17 cellular contexts compared by ENCODE assay signal in the genomic region with DNA sequence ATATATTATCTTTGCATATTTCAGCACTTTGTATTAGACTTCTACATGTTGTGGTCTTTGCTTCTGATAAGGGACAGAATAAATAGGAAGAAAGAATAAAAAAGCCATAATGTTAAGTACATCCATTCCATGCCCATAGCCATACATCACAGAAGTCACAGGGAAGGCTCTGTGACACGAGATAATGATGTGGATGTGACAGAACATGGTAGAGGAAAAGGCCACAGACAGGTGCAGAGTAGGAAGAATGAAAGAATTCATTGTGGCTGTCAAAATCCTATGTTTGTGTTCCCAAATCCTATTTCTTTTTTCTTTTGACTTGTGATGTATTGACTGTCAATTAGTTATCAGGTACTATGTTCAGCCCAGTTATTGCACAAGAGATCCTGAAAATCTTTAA. TPM values are rescaled to one million over a fixed set of nuclear protein-coding genes. Genes with fewer than 3 reads are reported as not detected.
DNase-seq lines count a peak whose midpoint lies in the region; ATAC-seq, FAIRE-seq and TF ChIP-seq lines count a peak whose summit lies in the region.
"Had no signal": no experiment of that assay in that cellular context is flagged by ENCODE, and none has a peak within 500 bp of the region (broad histone marks: within the 10 kb centered on the region; RNA-seq: fewer than 3 reads in every experiment).

No MANE protein-coding gene starts in this region.

- H3K27ac Mint-ChIP-seq in activated T-helper 2 cell treated with anti-CD3 and anti-CD28 coated beads, Interferon-gamma antibody, Interleukin-2, Interleukin-4, amounts not matched to agents 10 μg/mL and 5 μg/mL and 100 μg/mL, durations not matched to agents 14 hours and 24 hours and 36 hours: no peak overlapping the region
- H3K27ac Mint-ChIP-seq: B cell; CD4-positive, alpha-beta T cell had no signal

- H2BK120ac ChIP-seq in IMR-90 (ENCODE audit: low read depth, low read length): no peak overlapping the region

- no peak overlapping the region for H2AK9ac ChIP-seq in IMR-90 (replicated peaks; ENCODE audit: low read depth, low read length, poor library complexity)

- H2AFZ ChIP-seq in IMR-90 (replicated peaks; ENCODE audit: low read length, poor library complexity) (no peak overlapping the region), OCI-LY7 (ENCODE audit: low read length) (no peak overlapping the region)
- H2AFZ ChIP-seq: GM23248 had no signal

- WGBS in IMR-90 (ENCODE audit: extremely low coverage in 2 of 2, insufficient read length in 1 of 2), 2 experiments: no CpG with 5 or more reads among the region's 1 CpG
- WGBS in pancreas, 2 donors: 50 to 81% methylated on average over 1 of the region's 1 CpG

- H3K4me2 ChIP-seq in IMR-90 (ENCODE audit: low read depth, low read length): no peak overlapping the region
- H3K4me2 ChIP-seq in OCI-LY7 (ENCODE audit: low read length): peak overlapping the region; percentile 37; the same call in 1 of the 2 replicates

- no peak overlapping the region for H3K4me3 Mint-ChIP-seq in activated T-helper 2 cell treated with anti-CD3 and anti-CD28 coated beads, Interferon-gamma antibody, Interleukin-2, Interleukin-4, amounts not matched to agents 10 μg/mL and 5 μg/mL and 100 μg/mL, durations not matched to agents 14 hours and 24 hours and 36 hours (ENCODE audit: low read depth)
- H3K4me3 Mint-ChIP-seq: B cell; CD4-positive, alpha-beta T cell had no signal

- no peak overlapping the region for H3K4ac ChIP-seq in IMR-90 (ENCODE audit: low read depth, low read length)

- in situ Hi-C loops in IMR-90 (cut with MboI; ENCODE audit: low sequenced_read_pairs): no loop called here

- POLR2A ChIA-PET in IMR-90 (lab: Charles Lee; ENCODE audit: unreplicated experiment): no interaction called here
- POLR2A ChIA-PET in OCI-LY7 (lab: Charles Lee): no interaction called here

- no peak overlapping the region for H3K27ac ChIP-seq in IMR-90 (ENCODE audit: insufficient read depth, low read length)
- H3K27ac ChIP-seq in OCI-LY7 (ENCODE audit: low read depth, low read length, poor library complexity, severe bottlenecking): no peak overlapping the region
- no peak overlapping the region for H3K27ac ChIP-seq in substantia nigra (ENCODE audit: low read depth, low read length, poor library complexity, severe bottlenecking)
- no peak overlapping the region for H3K27ac ChIP-seq in pancreas
- H3K27ac ChIP-seq: GM23248 had no signal

- no TSS peak for BruUV-seq in IMR-90 (replicated peaks; lab: Mats Ljungman, UMichigan)
- no TSS peak for BruUV-seq in OCI-LY7 (replicated peaks; lab: Mats Ljungman, UMichigan)

- 0 out of 2 replicates have a peak, but pooled peaks cover 2% of the 10 kb centered on the region for H3K9me3 ChIP-seq in IMR-90 (ENCODE audit: control insufficient read depth, insufficient read depth, low read length)
- H3K9me3 ChIP-seq in OCI-LY7 (ENCODE audit: low read length): peaks cover 17% of the 10 kb centered on the region; the same call in 1 of the 2 replicates
- H3K9me3 ChIP-seq in pancreas: no peaks in the 10 kb centered on the region

- H3K9me1 ChIP-seq in IMR-90 (ENCODE audit: insufficient read depth, low read length): peaks cover 3% of the 10 kb centered on the region; the same call in 1 of the 2 replicates

- ATAC-seq in IMR-90 (ENCODE audit: low read depth) (no peak), pancreas (no peak)

- no peak overlapping the region for H3K23ac ChIP-seq in IMR-90 (ENCODE audit: low read depth, low read length)

- H3K56ac ChIP-seq in IMR-90 (ENCODE audit: extremely low read depth, insufficient read depth, low read length): no peak overlapping the region

- no peak for TF ChIP-seq RAD21 in IMR-90 (IDR thresholded peaks at IDR 0.05; ENCODE audit: low read length)

- H3K79me2 ChIP-seq in OCI-LY7 (ENCODE audit: insufficient read depth, low read depth, low read length): peaks cover 79% of the 10 kb centered on the region

- no peak overlapping the region for H2AK5ac ChIP-seq in IMR-90 (ENCODE audit: low read depth, low read length)

- peaks cover 35% of the 10 kb centered on the region for H3K27me3 Mint-ChIP-seq in activated T-helper 2 cell treated with anti-CD3 and anti-CD28 coated beads, Interferon-gamma antibody, Interleukin-2, Interleukin-4, amounts not matched to agents 10 μg/mL and 5 μg/mL and 100 μg/mL, durations not matched to agents 14 hours and 24 hours and 36 hours (ENCODE audit: low read depth)
- H3K27me3 Mint-ChIP-seq: B cell; CD4-positive, alpha-beta T cell had no signal

- H4K91ac ChIP-seq in IMR-90 (ENCODE audit: insufficient read depth, low read depth, low read length): no peak overlapping the region

- H3K9ac ChIP-seq in IMR-90 (ENCODE audit: low read depth, low read length): no peak overlapping the region
- H3K9ac ChIP-seq: GM23248 had no signal

- H3K9me3 Mint-ChIP-seq in activated T-helper 2 cell treated with anti-CD3 and anti-CD28 coated beads, Interferon-gamma antibody, Interleukin-2, Interleukin-4, amounts not matched to agents 10 μg/mL and 5 μg/mL and 100 μg/mL, durations not matched to agents 14 hours and 24 hours and 36 hours: no peaks in the 10 kb centered on the region
- H3K9me3 Mint-ChIP-seq: CD4-positive, alpha-beta T cell had no signal

- H4K8ac ChIP-seq in IMR-90 (ENCODE audit: low read depth in 2 of 2, low read length in 2 of 2): no peak overlapping the region

- H2BK15ac ChIP-seq in IMR-90 (ENCODE audit: low read depth, low read length): no peak overlapping the region

- CTCF ChIA-PET in IMR-90 (lab: Yijun Ruan, JAX) (interaction anchor here (0.6 kb wide), 1 partner anchor 457 kb away, joined by 4 read pairs; no protein-coding TSS in a partner anchor), OCI-LY7 (lab: Charles Lee; ENCODE audit: unreplicated experiment) (no interaction called here)

- H4K5ac ChIP-seq in IMR-90 (ENCODE audit: low read depth, low read length): no peak overlapping the region

- no peak overlapping the region for H2BK20ac ChIP-seq in IMR-90 (ENCODE audit: low read depth, low read length)

- H3K14ac ChIP-seq in IMR-90 (replicated peaks; ENCODE audit: low read depth, low read length): no peak overlapping the region

- FAIRE-seq in GM12891 (lab: Jason Lieb, UNC): peak; percentile 52
- FAIRE-seq in pancreas (lab: Jason Lieb, UNC): no peak
- FAIRE-seq: A204.1, G401.6 had no signal

- H2BK5ac ChIP-seq in IMR-90 (ENCODE audit: low read depth, low read length, poor library complexity, severe bottlenecking): no peak overlapping the region

- no peaks in the 10 kb centered on the region for H3K36me3 Mint-ChIP-seq in activated T-helper 2 cell treated with anti-CD3 and anti-CD28 coated beads, Interferon-gamma antibody, Interleukin-2, Interleukin-4, amounts not matched to agents 10 μg/mL and 5 μg/mL and 100 μg/mL, durations not matched to agents 14 hours and 24 hours and 36 hours (ENCODE audit: low read depth)

- dilution Hi-C loops in IMR-90 (cut with HindIII; ENCODE audit: low sequenced_read_pairs, unreplicated experiment): no loop called here

- peaks cover 4% of the 10 kb centered on the region for H3K4me1 Mint-ChIP-seq in activated T-helper 2 cell treated with anti-CD3 and anti-CD28 coated beads, Interferon-gamma antibody, Interleukin-2, Interleukin-4, amounts not matched to agents 10 μg/mL and 5 μg/mL and 100 μg/mL, durations not matched to agents 14 hours and 24 hours and 36 hours (ENCODE audit: low read depth)

- DNase-seq in GM12891 (ENCODE audit: insufficient read length, low spot score) (no peak), IMR-90 (no peak), OCI-LY7 (ENCODE audit: low spot score) (no peak), substantia nigra (lab: John Stamatoyannopoulos, UW) (no peak), pancreas (no peak)
- DNase-seq in effector CD4-positive, alpha-beta T cell: no peak
- DNase-seq in activated T-helper 2 cell treated with anti-CD3 and anti-CD28 coated beads, Interferon-gamma antibody, Interleukin-2, Interleukin-4, amounts not matched to agents 10 μg/mL and 5 μg/mL and 100 μg/mL, durations not matched to agents 14 hours and 24 hours and 36 hours (ENCODE audit: low spot score): no peak
- DNase-seq: C1 segment of cervical spinal cord; Calu3; CD4-positive, alpha-beta T cell; DMS79; EL; GM23248; H7 had no signal

- H3K79me1 ChIP-seq in IMR-90 (ENCODE audit: low read depth in 1 of 2, low read length in 2 of 2): peaks cover 33 to 43% of the 10 kb centered on the region in 2 experiments

- no peaks in the 10 kb centered on the region for H3K27me3 ChIP-seq in IMR-90 (ENCODE audit: control insufficient read depth, insufficient read depth, low read length)
- H3K27me3 ChIP-seq in pancreas: no peaks in the 10 kb centered on the region

- H3K4me3 ChIP-seq in IMR-90 (ENCODE audit: insufficient read depth, low read depth, low read length): no peak overlapping the region
- H3K4me3 ChIP-seq in OCI-LY7 (ENCODE audit: low read depth, low read length, poor library complexity, severe bottlenecking): no peak overlapping the region
- no peak overlapping the region for H3K4me3 ChIP-seq in pancreas
- H3K4me3 ChIP-seq: GM23248 had no signal

- TF ChIP-seq POLR2A in GM12891 (IDR thresholded peaks at IDR 0.05; ENCODE audit: low read depth, low read length): no peak
- TF ChIP-seq POLR2A in IMR-90 (IDR thresholded peaks at IDR 0.05; ENCODE audit: low read depth, low read length): no peak

- H3K9me2 ChIP-seq in OCI-LY7 (ENCODE audit: insufficient read depth, low read length): no peaks in the 10 kb centered on the region

- H3K36me3 ChIP-seq in IMR-90 (ENCODE audit: control insufficient read depth, insufficient read depth, low read length) (0 out of 2 replicates have a peak, but pooled peaks cover 1% of the 10 kb centered on the region), OCI-LY7 (ENCODE audit: insufficient read depth, low read length) (peaks cover 49% of the 10 kb centered on the region), pancreas (no peaks in the 10 kb centered on the region)

- H3K18ac ChIP-seq in IMR-90 (ENCODE audit: low read depth, low read length): no peak overlapping the region

- H4K20me1 ChIP-seq in IMR-90 (ENCODE audit: insufficient read depth, low read length) (peaks cover 9% of the 10 kb centered on the region; the same call in 1 of the 2 replicates), OCI-LY7 (ENCODE audit: insufficient read depth, low read length) (no peaks in the 10 kb centered on the region)

- no peaks in the 10 kb centered on the region for H3K4me1 ChIP-seq in IMR-90 (ENCODE audit: control insufficient read depth, insufficient read depth, low read length)
- H3K4me1 ChIP-seq in OCI-LY7 (ENCODE audit: insufficient read depth, low read length, poor library complexity, severe bottlenecking): peaks cover 59% of the 10 kb centered on the region
- H3K4me1 ChIP-seq in pancreas: no peaks in the 10 kb centered on the region

- no peak for TF ChIP-seq CTCF in IMR-90 (conservative IDR thresholded peaks at IDR 0.05; ENCODE audit: low read depth, low read length)
- no peak for TF ChIP-seq CTCF in OCI-LY7 (conservative IDR thresholded peaks at IDR 0.05; ENCODE audit: low read length)
- no peak for TF ChIP-seq CTCF in pancreas (IDR thresholded peaks at IDR 0.05)

- intact Hi-C loops in IMR-90 (cut with micrococcal nuclease) (no loop called here), OCI-LY7 (cut with micrococcal nuclease; ENCODE audit: unreplicated experiment) (no loop called here), pancreas (cut with DNase I) (no loop called here)
- intact Hi-C loops in activated T-helper 2 cell treated with anti-CD3 and anti-CD28 coated beads, Interferon-gamma antibody, Interleukin-2, Interleukin-4, amounts not matched to agents 10 μg/mL and 5 μg/mL and 100 μg/mL, durations not matched to agents 14 hours and 24 hours and 36 hours (cut with micrococcal nuclease): no loop called here

RNA-seq across cellular contexts. Expression of a gene that starts 38.4 kb away (rescaled TPM):
- polyA plus RNA-seq in GM12891 (2012; ENCODE audit: low read depth, missing spikeins): 9.1 TPM
- total RNA-seq in IMR-90 (2012; rRNA removed) (17.2 and 25.0 TPM in 2 replicates), OCI-LY7 (2022) (88.2 and 99.5 TPM in 2 replicates), pancreas (1 to 10 TPM; 2.4 to 8.1 (median 3.4) TPM)
- polyA plus RNA-seq in IMR-90 (2012; rRNA removed) (17.6 and 21.8 TPM in 2 replicates), pancreas (1 to 10 TPM; 2.5 to 3.5 TPM)
- polyA plus RNA-seq in IMR-90 (2012; cell fraction: cytosol; rRNA removed): 7.2 and 7.3 TPM in 2 replicates
- polyA plus RNA-seq in IMR-90 (2012; cell fraction: nucleus; rRNA removed; ENCODE audit: low replicate concordance): 32.2 and 53.0 TPM in 2 replicates
- 40.4 and 42.9 TPM in 2 replicates for total RNA-seq in OCI-LY7 (2014; rRNA removed; shearing (Covaris generic))
- total RNA-seq in activated T-helper 2 cell treated with anti-CD3 and anti-CD28 coated beads, Interferon-gamma antibody, Interleukin-2, Interleukin-4, amounts not matched to agents 10 μg/mL and 5 μg/mL and 100 μg/mL, durations not matched to agents 14 hours and 24 hours and 36 hours: 8.0 and 8.8 TPM in 2 replicates
